In the genomic region with DNA sequence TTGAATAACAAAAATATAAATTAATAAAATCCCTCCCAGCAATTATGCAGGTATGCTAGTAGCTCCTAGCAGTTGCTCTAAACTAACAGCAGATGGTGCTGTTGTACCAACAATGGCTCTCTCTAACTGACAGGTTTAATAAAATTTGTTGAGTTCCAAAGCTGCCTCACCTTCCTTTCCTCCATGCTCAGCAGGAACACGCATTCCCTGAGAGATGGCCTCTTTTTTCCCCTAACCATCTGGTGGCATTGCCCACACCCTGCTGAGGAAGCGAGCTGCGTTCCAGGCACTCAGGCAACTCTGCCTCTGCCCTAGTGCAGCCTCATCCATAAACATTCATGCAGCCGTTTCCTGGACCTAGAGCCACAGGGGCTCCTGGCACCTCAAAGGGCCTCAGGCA, we compare ENCODE assay signal across 8 cellular contexts.
DNase-seq lines count a peak whose midpoint lies in the region; ATAC-seq and TF ChIP-seq lines count a peak whose summit lies in the region.

No MANE protein-coding gene starts in this region.

- DNase-seq in stimulated activated CD8-positive, alpha-beta memory T cell treated with anti-CD3 and anti-CD28 coated beads, Interleukin-15, amount 100 ng/mL, for 1 hour (ENCODE audit: low read depth) = peak; percentile 3
- DNase-seq in stimulated activated CD8-positive, alpha-beta memory T cell treated with anti-CD3 and anti-CD28 coated beads, Interleukin-4, amount 100 ng/mL, for 48 hours = no peak
- DNase-seq in NCI-H446 treated with DMSO at 0.1 percent for 48 hours (lab: John Stamatoyannopoulos, UW) (peak; percentile 9), heart left ventricle (no peak), pulmonary artery endothelial cell (ENCODE audit: low read depth, low spot score) (peak; percentile 13), globus pallidus (ENCODE audit: low spot score) (no peak)
- DNase-seq in activated T-cell treated with anti-CD3 and anti-CD28 coated beads, Interleukin-2, amount 50 U/mL, for 72 hours = peak; percentile 11 to 28

- H3K4me1 ChIP-seq in heart left ventricle = peaks cover 0 to 36% (median 20%) of the 10 kb centered on the region in 12 donors

- no peak overlapping the region for H3K27ac Mint-ChIP-seq in activated T-cell treated with anti-CD3 and anti-CD28 coated beads, Interleukin-2, amount 50 U/mL, for 72 hours

- intact Hi-C loops in heart left ventricle (cut with DNase I) = loop anchor here in 8 of 10 donors (1.0 to 10.0 kb wide), 8 partner anchors 31 to 505 kb away; partner anchors contain the start of genes NME5 (in 3 of the 8) and FAM13B (in 1 of the 8)

- TF ChIP-seq POLR2A in heart left ventricle (IDR thresholded peaks at IDR 0.05) = no peak

- no peaks in the 10 kb centered on the region for H3K9me3 Mint-ChIP-seq in activated T-cell treated with anti-CD3 and anti-CD28 coated beads, Interleukin-2, amount 50 U/mL, for 72 hours

- ATAC-seq in HG02870 (IDR thresholded peaks at IDR 0.05; ENCODE audit: unreplicated experiment) (peak; percentile 80), heart left ventricle (peak; percentile 20 to 74 (median 60))
- ATAC-seq in activated T-cell treated with anti-CD3 and anti-CD28 coated beads, Interleukin-2, amount 50 U/mL, for 72 hours (replicated peaks in 1 of 2) = peak; percentile 72 to 77

- 20 to 33% (median 29%) methylated on average over 2 to 4 of the region's 4 CpGs for WGBS in heart left ventricle, 4 donors

- peaks cover 0 to 31% (median 13%) of the 10 kb centered on the region in 9 donors for H3K36me3 ChIP-seq in heart left ventricle

- no peaks in the 10 kb centered on the region for H3K27me3 ChIP-seq in heart left ventricle

- peak; percentile 82 to 97 (median 90) for TF ChIP-seq CTCF in heart left ventricle (IDR thresholded peaks at IDR 0.05)

- peak overlapping the region in 11 of 12 donors; percentile 25 to 74 (median 57) for H3K27ac ChIP-seq in heart left ventricle

- no peak overlapping the region for H3K4me3 ChIP-seq in heart left ventricle

- H3K27me3 Mint-ChIP-seq in activated T-cell treated with anti-CD3 and anti-CD28 coated beads, Interleukin-2, amount 50 U/mL, for 72 hours (ENCODE audit: low read depth) = no peaks in the 10 kb centered on the region

- no peak overlapping the region for H3K4me3 Mint-ChIP-seq in activated T-cell treated with anti-CD3 and anti-CD28 coated beads, Interleukin-2, amount 50 U/mL, for 72 hours

- H3K9me3 ChIP-seq in heart left ventricle = peaks cover 0 to 6% (median 0%) of the 10 kb centered on the region in 12 donors

- H3K4me1 Mint-ChIP-seq in activated T-cell treated with anti-CD3 and anti-CD28 coated beads, Interleukin-2, amount 50 U/mL, for 72 hours (ENCODE audit: low read depth) = peaks cover 5% of the 10 kb centered on the region

- peaks cover 0 to 3% of the 10 kb centered on the region in 2 donors for H3K36me3 Mint-ChIP-seq in activated T-cell treated with anti-CD3 and anti-CD28 coated beads, Interleukin-2, amount 50 U/mL, for 72 hours (ENCODE audit: insufficient read depth in 2 of 2)

Comparison
In these comparisons a context has a peak if more than half of its experiments do, and no peak if none do; other contexts are left out.
1. DNase-seq: peak in stimulated activated CD8-positive, alpha-beta memory T cell treated with anti-CD3 and anti-CD28 coated beads, Interleukin-15, amount 100 ng/mL, for 1 hour (single experiment), NCI-H446 treated with DMSO at 0.1 percent for 48 hours (single experiment), activated T-cell treated with anti-CD3 and anti-CD28 coated beads, Interleukin-2, amount 50 U/mL, for 72 hours (2 of 2) and pulmonary artery endothelial cell (single experiment); none in stimulated activated CD8-positive, alpha-beta memory T cell treated with anti-CD3 and anti-CD28 coated beads, Interleukin-4, amount 100 ng/mL, for 48 hours (single experiment), heart left ventricle (0 of 5) and globus pallidus (single experiment).
2. Peak in every context shown above with its lines, with median percentiles within 50 percentile points of each other: ATAC-seq.